16 cellular contexts compared by ENCODE assay signal in genomic region chr22:45918455-45919370, GRCh38. TPM values are rescaled to one million over a fixed set of nuclear protein-coding genes. Genes with fewer than 3 reads are reported as not detected.
A peak's percentile ranks its signal among the peaks of the same experiment; 100 is the strongest.
DNase-seq lines count a peak whose midpoint lies in the region; ATAC-seq and TF ChIP-seq lines count a peak whose summit lies in the region.
"Had no signal": no experiment of that assay in that cellular context is flagged by ENCODE, and none has a peak within 500 bp of the region (broad histone marks: within the 10 kb centered on the region; RNA-seq: fewer than 3 reads in every experiment).

No MANE protein-coding gene starts in this region.

- peaks cover 9% of the 10 kb centered on the region for H3K27me3 Mint-ChIP-seq in neural progenitor cell (ENCODE audit: insufficient read depth, low read depth)

- H3K4me2 ChIP-seq in neural progenitor cell, result no peak overlapping the region

- H3F3A ChIP-seq in neural progenitor cell (ENCODE audit: low read depth), result no peaks in the 10 kb centered on the region

- H3K27me3 ChIP-seq in upper lobe of right lung, result peaks cover 1% of the 10 kb centered on the region
- no peaks in the 10 kb centered on the region for H3K27me3 ChIP-seq in neural progenitor cell
- peaks cover 0 to 10% (median 0%) of the 10 kb centered on the region in 3 donors for H3K27me3 ChIP-seq in gastrocnemius medialis
- peaks cover 93% of the 10 kb centered on the region for H3K27me3 ChIP-seq in WERI-Rb-1 (ENCODE audit: insufficient read depth, low read depth, severe bottlenecking)

- peaks cover 11% of the 10 kb centered on the region for H3K4me1 Mint-ChIP-seq in neural progenitor cell
- H3K4me1 Mint-ChIP-seq: CD8-positive, alpha-beta memory T cell had no signal

- ATAC-seq in upper lobe of right lung, result peak; percentile 26
- no peak for ATAC-seq in gastrocnemius medialis

- no peaks in the 10 kb centered on the region for H3K9me3 ChIP-seq in upper lobe of right lung
- no peaks in the 10 kb centered on the region for H3K9me3 ChIP-seq in neural progenitor cell (ENCODE audit: low read depth)
- no peaks in the 10 kb centered on the region for H3K9me3 ChIP-seq in gastrocnemius medialis
- peaks cover 8% of the 10 kb centered on the region for H3K9me3 ChIP-seq in WERI-Rb-1 (ENCODE audit: severe bottlenecking)
- H3K9me3 ChIP-seq: neutrophil had no signal

- H3K4me1 ChIP-seq in upper lobe of right lung (no peaks in the 10 kb centered on the region), neural progenitor cell (no peaks in the 10 kb centered on the region), gastrocnemius medialis (no peaks in the 10 kb centered on the region)
- H3K4me1 ChIP-seq: left ventricle myocardium inferior had no signal

- no peaks in the 10 kb centered on the region for H3K79me2 ChIP-seq in neural progenitor cell (ENCODE audit: low read depth)

- H3K9ac ChIP-seq in neural progenitor cell, result no peak overlapping the region

- H3K27ac Mint-ChIP-seq in neural progenitor cell, result no peak overlapping the region
- H3K27ac Mint-ChIP-seq: activated T-helper 1 cell treated with anti-CD3 and anti-CD28 coated beads, Interleukin-12 subunit alpha, Interleukin-12 subunit beta, Interleukin-2, Interleukin-4 antibody, amounts not matched to agents 30 ng/mL and 10 ng/mL and 1 ng/mL, durations not matched to agents 14 hours and 24 hours and 36 hours; CD8-positive, alpha-beta memory T cell had no signal

- DNase-seq in Jurkat, Clone E6-1 (ENCODE audit: low read depth, low spot score), result peak; percentile 7
- DNase-seq in T1000 (lab: John Stamatoyannopoulos, UW) (peak; percentile 72), glomerular visceral epithelial cell (ENCODE audit: extremely low spot score) (peak; percentile 92), upper lobe of right lung (no peak), NOMO-1 treated with DMSO at 0.1 percent for 48 hours (lab: John Stamatoyannopoulos, UW; ENCODE audit: unreplicated experiment) (no peak), neural progenitor cell (ENCODE audit: low spot score) (no peak), gastrocnemius medialis (no peak), WERI-Rb-1 (no peak)
- DNase-seq: activated CD4-positive, alpha-beta T cell treated with anti-CD3 and anti-CD28 coated beads, Interleukin-2, amount 50 U/mL, for 1 hour; aorta; CD8-positive, alpha-beta memory T cell; HCEC 1CT; left ventricle myocardium inferior; NCI-H1930 had no signal

- peaks cover 6% of the 10 kb centered on the region for H3K9me3 Mint-ChIP-seq in neural progenitor cell
- H3K9me3 Mint-ChIP-seq: CD8-positive, alpha-beta memory T cell had no signal

- intact Hi-C loops in upper lobe of right lung (cut with DNase I), result no loop called here
- intact Hi-C loops in gastrocnemius medialis (cut with DNase I; ENCODE audit: low total_unique reads), result no loop called here

- H3K4me3 ChIP-seq in Jurkat, Clone E6-1 (ENCODE audit: low read length), result no peak overlapping the region
- no peak overlapping the region for H3K4me3 ChIP-seq in upper lobe of right lung
- H3K4me3 ChIP-seq in neural progenitor cell, result no peak overlapping the region
- no peak overlapping the region for H3K4me3 ChIP-seq in gastrocnemius medialis
- H3K4me3 ChIP-seq in WERI-Rb-1 (ENCODE audit: low read depth, low read length), result no peak overlapping the region
- H3K4me3 ChIP-seq: left ventricle myocardium inferior had no signal

- no peak overlapping the region for H3K27ac ChIP-seq in upper lobe of right lung
- no peak overlapping the region for H3K27ac ChIP-seq in neural progenitor cell
- no peak overlapping the region for H3K27ac ChIP-seq in gastrocnemius medialis
- H3K27ac ChIP-seq in WERI-Rb-1, result no peak overlapping the region
- H3K27ac ChIP-seq: left ventricle myocardium inferior, neutrophil had no signal

- H4K20me1 ChIP-seq in neural progenitor cell (ENCODE audit: low read depth), result no peaks in the 10 kb centered on the region

- no peak overlapping the region for H3K4me3 Mint-ChIP-seq in neural progenitor cell
- H3K4me3 Mint-ChIP-seq: activated T-helper 1 cell treated with anti-CD3 and anti-CD28 coated beads, Interleukin-12 subunit alpha, Interleukin-12 subunit beta, Interleukin-2, Interleukin-4 antibody, amounts not matched to agents 30 ng/mL and 10 ng/mL and 1 ng/mL, durations not matched to agents 14 hours and 24 hours and 36 hours; CD8-positive, alpha-beta memory T cell had no signal

- H3K36me3 Mint-ChIP-seq in neural progenitor cell, result peaks cover 8% of the 10 kb centered on the region
- H3K36me3 Mint-ChIP-seq: CD8-positive, alpha-beta memory T cell had no signal

- in situ Hi-C loops in gastrocnemius medialis (cut with MboI; ENCODE audit: low sequenced_read_pairs in 4 of 4), result no loop called here

- TF ChIP-seq POLR2A in gastrocnemius medialis (IDR thresholded peaks at IDR 0.05), result no peak

- H3K36me3 ChIP-seq in upper lobe of right lung, result no peaks in the 10 kb centered on the region
- no peaks in the 10 kb centered on the region for H3K36me3 ChIP-seq in neural progenitor cell
- H3K36me3 ChIP-seq in gastrocnemius medialis, result no peaks in the 10 kb centered on the region
- no peaks in the 10 kb centered on the region for H3K36me3 ChIP-seq in WERI-Rb-1
- H3K36me3 ChIP-seq: left ventricle myocardium inferior, neutrophil had no signal

- TF ChIP-seq CTCF in upper lobe of right lung (IDR thresholded peaks at IDR 0.05) (no peak), neural progenitor cell (IDR thresholded peaks at IDR 0.05) (no peak), gastrocnemius medialis (IDR thresholded peaks at IDR 0.05 in 4 of 5, conservative IDR thresholded peaks at IDR 0.05 in 1 of 5) (no peak), WERI-Rb-1 (IDR thresholded peaks at IDR 0.05; ENCODE audit: low read depth, low read length) (no peak)

- H2AFZ ChIP-seq in neural progenitor cell (replicated peaks), result no peak overlapping the region

RNA-seq across cellular contexts. Expression of gene WNT7B, which starts 58.2 kb away (rescaled TPM):
- not detected for polyA plus RNA-seq in Jurkat, Clone E6-1 (2012; ENCODE audit: insufficient read depth, insufficient read length)
- total RNA-seq in upper lobe of right lung (5.4 TPM), neural progenitor cell (ENCODE audit: low replicate concordance) (1.8 and 3.5 TPM in 2 replicates), gastrocnemius medialis (not detected)
- total RNA-seq: activated T-helper 1 cell treated with anti-CD3 and anti-CD28 coated beads, Interleukin-12 subunit alpha, Interleukin-12 subunit beta, Interleukin-2, Interleukin-4 antibody, amounts not matched to agents 30 ng/mL and 10 ng/mL and 1 ng/mL, durations not matched to agents 14 hours and 24 hours and 36 hours; aorta; CD8-positive, alpha-beta memory T cell; left ventricle myocardium inferior had no signal
- polyA plus RNA-seq: aorta; CD8-positive, alpha-beta memory T cell had no signal

Comparison
In these comparisons a context has a peak if more than half of its experiments do, and no peak if none do; other contexts are left out.
1. DNase-seq: peak in Jurkat, Clone E6-1 (single experiment), T1000 (single experiment) and glomerular visceral epithelial cell (single experiment); none in upper lobe of right lung (single experiment), NOMO-1 treated with DMSO at 0.1 percent for 48 hours (single experiment), neural progenitor cell (single experiment), gastrocnemius medialis (0 of 2) and WERI-Rb-1 (single experiment).